ENCODE assay signal across 22 cellular contexts in the genomic region with DNA sequence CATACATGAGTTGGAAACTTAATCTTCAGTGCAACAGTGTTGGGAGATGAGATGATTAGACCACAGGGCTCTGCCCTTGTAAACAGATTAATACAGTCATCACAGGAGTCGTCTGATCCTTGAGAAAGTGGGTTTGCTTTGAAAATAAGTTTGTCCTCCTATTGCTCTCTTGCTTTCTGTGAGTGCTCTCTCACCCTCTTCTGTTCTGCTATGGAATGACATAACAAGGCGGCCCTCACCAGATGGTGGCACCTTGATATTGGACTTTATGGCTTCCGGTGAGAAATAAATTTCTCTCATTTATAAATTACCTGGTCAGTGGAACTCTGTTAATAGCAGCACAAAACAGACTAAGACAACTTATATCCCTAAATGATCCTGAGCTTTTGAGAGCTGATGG.
DNase-seq lines count a peak whose midpoint lies in the region; ATAC-seq and TF ChIP-seq lines count a peak whose summit lies in the region.
"Had no signal": no experiment of that assay in that cellular context is flagged by ENCODE, and none has a peak within 500 bp of the region (broad histone marks: within the 10 kb centered on the region; RNA-seq: fewer than 3 reads in every experiment).

No MANE protein-coding gene starts in this region.

- no peaks in the 10 kb centered on the region for H3K9me3 Mint-ChIP-seq in chondrocyte (ENCODE audit: low read depth)
- H3K9me3 Mint-ChIP-seq in progenitor cell of endocrine pancreas (ENCODE audit: low read depth), result no peaks in the 10 kb centered on the region
- H3K9me3 Mint-ChIP-seq: H9 had no signal

- peaks cover 3% of the 10 kb centered on the region for H3K27me3 Mint-ChIP-seq in chondrocyte (ENCODE audit: low read depth)
- no peaks in the 10 kb centered on the region for H3K27me3 Mint-ChIP-seq in progenitor cell of endocrine pancreas
- H3K27me3 Mint-ChIP-seq: naive thymus-derived CD4-positive, alpha-beta T cell had no signal

- H3K4me3 Mint-ChIP-seq in chondrocyte (ENCODE audit: unreplicated experiment) (no peak overlapping the region), progenitor cell of endocrine pancreas (ENCODE audit: low read depth) (no peak overlapping the region)
- H3K4me3 Mint-ChIP-seq: activated CD8-positive, alpha-beta T cell treated with anti-CD3 and anti-CD28 coated beads, Interleukin-2, amount 10 ng/mL, durations not matched to agents 7 days and 5 days; H9; naive thymus-derived CD4-positive, alpha-beta T cell had no signal

- ATAC-seq in GM21619 (IDR thresholded peaks at IDR 0.05; ENCODE audit: unreplicated experiment), result no peak
- ATAC-seq: activated CD8-positive, alpha-beta T cell treated with anti-CD3 and anti-CD28 coated beads, Interleukin-2, amount 10 ng/mL, durations not matched to agents 7 days and 5 days; heart right ventricle; K562; left lobe of liver; naive thymus-derived CD4-positive, alpha-beta T cell had no signal

- DNase-seq in DMS 273 (lab: John Stamatoyannopoulos, UW; ENCODE audit: unreplicated experiment) (peak; percentile 30), DMS 273 treated with DMSO at 0.1 percent for 48 hours (lab: John Stamatoyannopoulos, UW) (no peak), NCI-H82 treated with DMSO at 0.1 percent for 48 hours (lab: John Stamatoyannopoulos, UW; ENCODE audit: unreplicated experiment) (peak; percentile 68), chondrocyte (ENCODE audit: low spot score) (no peak), progenitor cell of endocrine pancreas (ENCODE audit: low spot score, unreplicated experiment) (no peak), nucleus accumbens (lab: John Stamatoyannopoulos, UW) (no peak), NCI-H774 (lab: John Stamatoyannopoulos, UW) (no peak)
- DNase-seq: 8988T; activated CD8-positive, alpha-beta T cell treated with anti-CD3 and anti-CD28 coated beads, Interleukin-2, amount 10 ng/mL, durations not matched to agents 7 days and 5 days; activated naive CD4-positive, alpha-beta T cell; amniotic stem cell; dorsolateral prefrontal cortex; H9; heart right ventricle; naive thymus-derived CD4-positive, alpha-beta T cell; NCI-H187 treated with DMSO at 0.1 percent for 48 hours; sigmoid colon; T-helper 9 cell; trophoblast cell had no signal

- peak; percentile 38 for TF ChIP-seq CTCF in chondrocyte (IDR thresholded peaks at IDR 0.05)
- TF ChIP-seq CTCF in progenitor cell of endocrine pancreas (IDR thresholded peaks at IDR 0.05; ENCODE audit: unreplicated experiment), result no peak

- H3K27ac Mint-ChIP-seq in chondrocyte (ENCODE audit: unreplicated experiment), result no peak overlapping the region
- H3K27ac Mint-ChIP-seq in progenitor cell of endocrine pancreas, result peak overlapping the region; percentile 60
- H3K27ac Mint-ChIP-seq: activated CD8-positive, alpha-beta T cell treated with anti-CD3 and anti-CD28 coated beads, Interleukin-2, amount 10 ng/mL, durations not matched to agents 7 days and 5 days; H9; naive thymus-derived CD4-positive, alpha-beta T cell had no signal

- H3K36me3 Mint-ChIP-seq in chondrocyte (ENCODE audit: low read depth) (no peaks in the 10 kb centered on the region), progenitor cell of endocrine pancreas (ENCODE audit: insufficient read depth) (no peaks in the 10 kb centered on the region)
- H3K36me3 Mint-ChIP-seq: naive thymus-derived CD4-positive, alpha-beta T cell had no signal

- H3K4me1 Mint-ChIP-seq in chondrocyte (ENCODE audit: low read depth) (no peaks in the 10 kb centered on the region), progenitor cell of endocrine pancreas (ENCODE audit: low read depth) (no peaks in the 10 kb centered on the region)
- H3K4me1 Mint-ChIP-seq: naive thymus-derived CD4-positive, alpha-beta T cell had no signal

Comparison
In these comparisons a context has a peak if more than half of its experiments do, and no peak if none do; other contexts are left out.
1. DNase-seq: peak in DMS 273 (single experiment) and NCI-H82 treated with DMSO at 0.1 percent for 48 hours (single experiment); none in DMS 273 treated with DMSO at 0.1 percent for 48 hours (single experiment), chondrocyte (single experiment), progenitor cell of endocrine pancreas (single experiment), nucleus accumbens (0 of 56) and NCI-H774 (single experiment).